Comparison of ENCODE assay signal across 9 cellular contexts in genomic region chr11:6170226-6170625, GRCh38. TPM values are rescaled to one million over a fixed set of nuclear protein-coding genes. Genes with fewer than 3 reads are reported as not detected.
"Had no signal": no experiment of that assay in that cellular context is flagged by ENCODE, and none has a peak within 500 bp of the region (broad histone marks: within the 10 kb centered on the region; RNA-seq: fewer than 3 reads in every experiment).

Gene OR52B2, minus strand, starts transcription at chr11:6170326. Its CDS starts 0 bp downstream, at chr11:6170326.

- ATAC-seq: GM12878 had no signal

- DNase-seq: GDM1, GF-D8 had no signal

- H3K4me3 ChIP-seq: GM12878 had no signal

- FAIRE-seq: G401.6, GM12878, GM12891, GM12892, GM18507, GM19239 had no signal

RNA-seq across cellular contexts. Expression of gene OR52B2, which starts in this region (rescaled TPM):
- total RNA-seq: G401, GM12878 had no signal
